Comparison of ENCODE assay signal across 31 cellular contexts in the genomic region with DNA sequence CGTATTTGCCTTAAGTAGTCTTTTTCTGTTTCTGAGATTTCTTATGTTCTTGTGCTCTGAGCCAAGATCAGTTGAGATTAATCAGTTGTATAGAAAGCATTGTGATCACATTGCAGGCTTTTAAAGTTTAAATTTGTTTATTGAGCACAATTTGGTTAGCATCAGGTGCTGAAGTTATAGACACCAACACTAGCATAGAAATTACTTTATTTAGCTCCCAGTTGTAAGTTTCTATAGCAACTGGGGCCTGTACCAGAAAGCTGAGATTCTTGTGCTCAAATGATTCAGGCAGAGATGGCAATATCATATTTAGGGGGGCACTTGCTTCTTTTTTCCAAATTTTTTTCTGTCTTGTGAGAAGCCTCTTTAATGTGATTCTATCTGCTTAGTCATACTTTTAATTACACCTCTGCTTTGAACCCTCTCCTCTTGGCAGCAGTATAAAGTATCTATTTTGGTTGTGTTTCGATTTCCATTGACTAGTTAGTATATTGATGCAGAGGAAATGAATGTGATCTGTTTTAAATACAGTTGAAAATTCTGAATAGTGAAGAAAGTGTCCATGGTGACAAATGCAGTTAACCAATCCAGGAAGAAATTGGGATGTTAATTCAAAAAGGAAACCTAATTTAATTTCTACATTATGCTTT.
DNase-seq lines count a peak whose midpoint lies in the region; ATAC-seq and TF ChIP-seq lines count a peak whose summit lies in the region.
"Had no signal": no experiment of that assay in that cellular context is flagged by ENCODE, and none has a peak within 500 bp of the region (broad histone marks: within the 10 kb centered on the region; RNA-seq: fewer than 3 reads in every experiment).

No MANE protein-coding gene starts in this region.

- no peaks in the 10 kb centered on the region for H3K27me3 ChIP-seq in endodermal cell (ENCODE audit: control insufficient read depth, insufficient read depth, low read length, poor library complexity, severe bottlenecking)
- no peaks in the 10 kb centered on the region for H3K27me3 ChIP-seq in CD4-positive, alpha-beta memory T cell (ENCODE audit: insufficient read depth, low read length)
- H3K27me3 ChIP-seq: hepatocyte, neural progenitor cell had no signal

- H3K9me3 Mint-ChIP-seq in endodermal cell = peaks cover 11% of the 10 kb centered on the region
- H3K9me3 Mint-ChIP-seq in CD4-positive, alpha-beta memory T cell = peaks cover 0 to 8% (median 1%) of the 10 kb centered on the region in 8 donors

- H3K36me3 ChIP-seq in endodermal cell (ENCODE audit: control insufficient read depth, insufficient read depth, low read length) = no peaks in the 10 kb centered on the region
- H3K36me3 ChIP-seq in mucosa of descending colon (ENCODE audit: low read depth) = no peaks in the 10 kb centered on the region
- H3K36me3 ChIP-seq in CD4-positive, alpha-beta memory T cell (ENCODE audit: insufficient read depth, low read length) = no peaks in the 10 kb centered on the region
- H3K36me3 ChIP-seq: HAP-1, neural progenitor cell had no signal

- no peak overlapping the region for H3K27ac ChIP-seq in endodermal cell (ENCODE audit: low read depth, low read length)
- H3K27ac ChIP-seq in CD4-positive, alpha-beta memory T cell (ENCODE audit: low read depth, low read length) = no peak overlapping the region
- H3K27ac ChIP-seq: hepatocyte, neural progenitor cell, parathyroid adenoma, PC-9, VCaP had no signal

- no peak overlapping the region for H3K4me3 ChIP-seq in endodermal cell (ENCODE audit: low read length)
- H3K4me3 ChIP-seq in mucosa of descending colon = no peak overlapping the region
- no peak overlapping the region for H3K4me3 ChIP-seq in CD4-positive, alpha-beta memory T cell (ENCODE audit: low read length in 2 of 2)
- H3K4me3 ChIP-seq: HAP-1, hepatocyte, neural progenitor cell, PC-9 had no signal

- CTCF ChIA-PET in CD4-positive, alpha-beta memory T cell (lab: Charles Lee; ENCODE audit: partially characterized antibody) = no interaction called here

- H3K4me1 ChIP-seq in endodermal cell (ENCODE audit: control insufficient read depth, insufficient read depth, low read length) (no peaks in the 10 kb centered on the region), mucosa of descending colon (ENCODE audit: low read depth) (no peaks in the 10 kb centered on the region)
- H3K4me1 ChIP-seq in CD4-positive, alpha-beta memory T cell (ENCODE audit: insufficient read depth, low read length) = no peaks in the 10 kb centered on the region
- H3K4me1 ChIP-seq: Caco-2, parathyroid adenoma had no signal

- peak overlapping the region; percentile 67 for H3K27ac Mint-ChIP-seq in endodermal cell
- H3K27ac Mint-ChIP-seq in CD4-positive, alpha-beta memory T cell = no peak overlapping the region
- H3K27ac Mint-ChIP-seq: activated naive CD8-positive, alpha-beta T cell treated with anti-CD3 and anti-CD28 coated beads, Interleukin-2, amount 50 U/mL, for 24 hours; neural progenitor cell had no signal

- H3K9me3 ChIP-seq in endodermal cell (ENCODE audit: control insufficient read depth, low read length) = peaks cover 6% of the 10 kb centered on the region
- no peaks in the 10 kb centered on the region for H3K9me3 ChIP-seq in mucosa of descending colon
- H3K9me3 ChIP-seq in CD4-positive, alpha-beta memory T cell (ENCODE audit: control insufficient read depth in 1 of 2, low read length in 2 of 2) = no peaks in the 10 kb centered on the region
- H3K9me3 ChIP-seq: Caco-2, HAP-1 had no signal

- 75 to 82% methylated on average over 1 to 2 of the region's 2 CpGs for WGBS in endodermal cell (ENCODE audit: insufficient coverage in 1 of 2, insufficient read length in 1 of 2), 2 experiments

- peaks cover 24% of the 10 kb centered on the region for H3K4me1 Mint-ChIP-seq in endodermal cell
- no peaks in the 10 kb centered on the region for H3K4me1 Mint-ChIP-seq in CD4-positive, alpha-beta memory T cell
- H3K4me1 Mint-ChIP-seq: activated naive CD8-positive, alpha-beta T cell treated with anti-CD3 and anti-CD28 coated beads, Interleukin-2, amount 50 U/mL, for 24 hours had no signal

- H3K4me3 Mint-ChIP-seq in endodermal cell = no peak overlapping the region
- H3K4me3 Mint-ChIP-seq in CD4-positive, alpha-beta memory T cell = no peak overlapping the region
- H3K4me3 Mint-ChIP-seq: activated naive CD8-positive, alpha-beta T cell treated with anti-CD3 and anti-CD28 coated beads, Interleukin-2, amount 50 U/mL, for 24 hours had no signal

- H3K9ac ChIP-seq in endodermal cell (ENCODE audit: extremely low read depth, low read length, poor library complexity, severe bottlenecking) = no peak overlapping the region
- H3K9ac ChIP-seq: neural progenitor cell, parathyroid adenoma had no signal

- no peaks in the 10 kb centered on the region for H3K27me3 Mint-ChIP-seq in endodermal cell (ENCODE audit: insufficient read depth)
- no peaks in the 10 kb centered on the region for H3K27me3 Mint-ChIP-seq in CD4-positive, alpha-beta memory T cell
- H3K27me3 Mint-ChIP-seq: activated naive CD8-positive, alpha-beta T cell treated with anti-CD3 and anti-CD28 coated beads, Interleukin-2, amount 50 U/mL, for 24 hours had no signal

- POLR2A ChIA-PET in CD4-positive, alpha-beta memory T cell (lab: Charles Lee; ENCODE audit: partially characterized antibody) = no interaction called here

- in situ Hi-C loops in G401 (cut with HindIII; ENCODE audit: low sequenced_read_pairs) = no loop called here

- DNase-seq in G401 (ENCODE audit: low spot score) (peak; percentile 13), endodermal cell (no peak), mucosa of descending colon (no peak), GM03348 (ENCODE audit: low spot score) (no peak)
- DNase-seq in CD4-positive, alpha-beta memory T cell = no peak
- DNase-seq: activated CD4-positive, alpha-beta T cell treated with anti-CD3 and anti-CD28 coated beads for 48 hours; activated CD8-positive, alpha-beta memory T cell treated with anti-CD3 and anti-CD28 coated beads for 24 hours; activated effector memory CD4-positive, alpha-beta T cell treated with Interleukin-2 at 50 U/mL for 16 hours; activated naive CD8-positive, alpha-beta T cell treated with anti-CD3 and anti-CD28 coated beads, Interleukin-2, amount 50 U/mL, for 24 hours; C1 segment of cervical spinal cord; Caco-2; central memory CD4-positive, alpha-beta T cell; dermis blood vessel endothelial cell; DMS79 treated with DMSO at 0.1 percent for 48 hours; left cardiac atrium; mammary epithelial cell; NCI-H187 treated with DMSO at 0.1 percent for 48 hours; NK-92 treated with Interleukin-12 subunit alpha and Interleukin-12 subunit beta, amount 100 ng/mL, for 24 hours; PC-9; right cardiac atrium; SHP77 treated with DMSO at 0.1 percent for 48 hours; SW 1271; T-helper 9 cell; trophoblast cell had no signal

- intact Hi-C loops in mucosa of descending colon (cut with DNase I, micrococcal nuclease) = no loop called here
- intact Hi-C loops in CD4-positive, alpha-beta memory T cell (cut with micrococcal nuclease) = no loop called here

- peaks cover 2% of the 10 kb centered on the region for H3K36me3 Mint-ChIP-seq in endodermal cell (ENCODE audit: low read depth)
- no peaks in the 10 kb centered on the region for H3K36me3 Mint-ChIP-seq in CD4-positive, alpha-beta memory T cell

- ATAC-seq in GM18868 (IDR thresholded peaks at IDR 0.05; ENCODE audit: unreplicated experiment) (peak; percentile 51), HG03280 (IDR thresholded peaks at IDR 0.05; ENCODE audit: unreplicated experiment) (peak; percentile 39), mucosa of descending colon (no peak)
- ATAC-seq: activated naive CD8-positive, alpha-beta T cell treated with anti-CD3 and anti-CD28 coated beads, Interleukin-2, amount 50 U/mL, for 24 hours; left cardiac atrium; right cardiac atrium had no signal

- TF ChIP-seq CTCF in endodermal cell (conservative IDR thresholded peaks at IDR 0.05) (no peak), mucosa of descending colon (IDR thresholded peaks at IDR 0.05) (no peak)
